ENCODE assay signal across 25 cellular contexts in genomic region chr1:47663286-47663685, GRCh38.
A peak's percentile ranks its signal among the peaks of the same experiment; 100 is the strongest.
DNase-seq lines count a peak whose midpoint lies in the region; ATAC-seq, FAIRE-seq and TF ChIP-seq lines count a peak whose summit lies in the region.
"Had no signal": no experiment of that assay in that cellular context is flagged by ENCODE, and none has a peak within 500 bp of the region (broad histone marks: within the 10 kb centered on the region; RNA-seq: fewer than 3 reads in every experiment).

No MANE protein-coding gene starts in this region.

- no peaks in the 10 kb centered on the region for H3K9me2 ChIP-seq in Karpas-422 (replicated peaks; ENCODE audit: insufficient read depth, low read length)

- FAIRE-seq in GM12878 (lab: Jason Lieb, UNC): no peak
- FAIRE-seq: islet of Langerhans had no signal

- H3K9me3 Mint-ChIP-seq in activated CD4-positive, alpha-beta T cell treated with anti-CD3 and anti-CD28 coated beads for 36 hours (ENCODE audit: low read depth): no peaks in the 10 kb centered on the region
- H3K9me3 Mint-ChIP-seq: activated CD4-positive, alpha-beta T cell treated with anti-CD3 and anti-CD28 coated beads, Interleukin-2, amount 10 ng/mL, durations not matched to agents 7 days and 5 days; type B pancreatic cell had no signal

- H4K20me1 ChIP-seq in Karpas-422 (ENCODE audit: insufficient read depth, low read depth, low read length) (no peaks in the 10 kb centered on the region), GM12878 (ENCODE audit: control insufficient read depth, insufficient read depth) (no peaks in the 10 kb centered on the region)

- H3K79me2 ChIP-seq in Karpas-422 (ENCODE audit: low read length): no peaks in the 10 kb centered on the region
- H3K79me2 ChIP-seq in GM12878 (ENCODE audit: control insufficient read depth, insufficient read depth, low read length): no peaks in the 10 kb centered on the region
- H3K79me2 ChIP-seq: hepatocyte had no signal

- ATAC-seq in activated CD4-positive, alpha-beta T cell treated with anti-CD3 and anti-CD28 coated beads for 36 hours: peak; percentile 33
- ATAC-seq in GM12878: no peak
- ATAC-seq: lower lobe of right lung had no signal

- CTCF ChIA-PET in activated CD4-positive, alpha-beta T cell treated with anti-CD3 and anti-CD28 coated beads for 36 hours (lab: Charles Lee): interaction anchor here (0.7 to 1.2 kb wide), 3 partner anchors 9 to 63 kb away, joined by 3 read pairs; no protein-coding TSS in a partner anchor
- CTCF ChIA-PET in GM12878 (lab: Yijun Ruan, JAX): no interaction called here

- peak overlapping the region; percentile 59 for H3K4me2 ChIP-seq in Karpas-422 (ENCODE audit: low read depth, low read length, poor library complexity, severe bottlenecking)
- H3K4me2 ChIP-seq in GM12878 (ENCODE audit: control insufficient read depth, insufficient read depth): no peak overlapping the region
- H3K4me2 ChIP-seq: hepatocyte had no signal

- SMC1A ChIA-PET in GM12878 (lab: Charles Lee; ENCODE audit: uncharacterized antibody, unreplicated experiment): interaction anchor here (1.0 kb wide), 1 partner anchor 13 kb away, joined by 3 read pairs; no protein-coding TSS in a partner anchor

- H3K27ac ChIP-seq in Karpas-422 (ENCODE audit: low read length) (peak overlapping the region; percentile 76), GM12878 (ENCODE audit: control insufficient read depth, insufficient read depth) (no peak overlapping the region), spleen (no peak overlapping the region)
- H3K27ac ChIP-seq: epithelial cell of prostate, hepatocyte, lower lobe of right lung, prostate gland, SJCRH30 had no signal

- no peaks in the 10 kb centered on the region for H3K36me3 Mint-ChIP-seq in activated CD4-positive, alpha-beta T cell treated with anti-CD3 and anti-CD28 coated beads for 36 hours (ENCODE audit: low read depth)
- H3K36me3 Mint-ChIP-seq: type B pancreatic cell had no signal

- no peak overlapping the region for H3K27ac Mint-ChIP-seq in activated CD4-positive, alpha-beta T cell treated with anti-CD3 and anti-CD28 coated beads for 36 hours
- H3K27ac Mint-ChIP-seq: activated CD4-positive, alpha-beta T cell treated with anti-CD3 and anti-CD28 coated beads, Interleukin-2, amount 10 ng/mL, durations not matched to agents 7 days and 5 days; type B pancreatic cell had no signal

- H3K4me3 ChIP-seq in Karpas-422 (ENCODE audit: low read length): no peak overlapping the region; the same call in 1 of the 2 replicates
- H3K4me3 ChIP-seq in GM12878: no peak overlapping the region
- H3K4me3 ChIP-seq in spleen: no peak overlapping the region
- H3K4me3 ChIP-seq: hepatocyte, lower lobe of right lung, prostate gland, SJCRH30 had no signal

- RAD21 ChIA-PET in GM12878 (lab: Charles Lee; ENCODE audit: unreplicated experiment): no interaction called here

- no peaks in the 10 kb centered on the region for H3K9me3 ChIP-seq in Karpas-422 (ENCODE audit: low read length)
- H3K9me3 ChIP-seq in GM12878 (replicated peaks; ENCODE audit: control insufficient read depth, insufficient read depth, low read length): no peaks in the 10 kb centered on the region; the same call in 2 of the 3 replicates
- no peaks in the 10 kb centered on the region for H3K9me3 ChIP-seq in spleen
- H3K9me3 ChIP-seq: lower lobe of right lung, prostate gland had no signal

- H3K4me3 Mint-ChIP-seq in activated CD4-positive, alpha-beta T cell treated with anti-CD3 and anti-CD28 coated beads for 36 hours: no peak overlapping the region
- H3K4me3 Mint-ChIP-seq: activated CD4-positive, alpha-beta T cell treated with anti-CD3 and anti-CD28 coated beads, Interleukin-2, amount 10 ng/mL, durations not matched to agents 7 days and 5 days; type B pancreatic cell had no signal

- H3K36me3 ChIP-seq in Karpas-422 (ENCODE audit: insufficient read depth, low read length) (no peaks in the 10 kb centered on the region), GM12878 (ENCODE audit: control insufficient read depth in 2 of 2, insufficient read depth in 2 of 2, low read length in 1 of 2) (no peaks in the 10 kb centered on the region), spleen (no peaks in the 10 kb centered on the region)
- H3K36me3 ChIP-seq: lower lobe of right lung, prostate gland, SJCRH30 had no signal

- TF ChIP-seq POLR2A in GM12878 (IDR thresholded peaks at IDR 0.05; ENCODE audit: low read depth, low read length) (no peak), spleen (IDR thresholded peaks at IDR 0.05) (no peak)

- peaks cover 6% of the 10 kb centered on the region for H3K27me3 Mint-ChIP-seq in activated CD4-positive, alpha-beta T cell treated with anti-CD3 and anti-CD28 coated beads for 36 hours
- H3K27me3 Mint-ChIP-seq: activated CD4-positive, alpha-beta T cell treated with anti-CD3 and anti-CD28 coated beads, Interleukin-2, amount 10 ng/mL, durations not matched to agents 7 days and 5 days had no signal

- H2AFZ ChIP-seq in Karpas-422 (ENCODE audit: low read length) (peak overlapping the region; percentile 16; the same call in 1 of the 2 replicates), GM12878 (ENCODE audit: control insufficient read depth, low read depth, low read length) (no peak overlapping the region)
- H2AFZ ChIP-seq: hepatocyte had no signal

- TF ChIP-seq CTCF in GM12878 (IDR thresholded peaks at IDR 0.05 in 2 of 3, conservative IDR thresholded peaks at IDR 0.05 in 1 of 3; ENCODE audit: control insufficient read depth in 2 of 3, extremely low read depth in 1 of 3, insufficient read depth in 1 of 3, low read depth in 3 of 3, low read length in 3 of 3) (no peak), spleen (IDR thresholded peaks at IDR 0.05 in 8 of 11, conservative IDR thresholded peaks at IDR 0.05 in 3 of 11) (no peak)

- H3K4me1 ChIP-seq in Karpas-422 (ENCODE audit: low read length): peaks cover 60% of the 10 kb centered on the region
- H3K4me1 ChIP-seq in GM12878 (ENCODE audit: control insufficient read depth, insufficient read depth, low read length): no peaks in the 10 kb centered on the region
- no peaks in the 10 kb centered on the region for H3K4me1 ChIP-seq in spleen
- H3K4me1 ChIP-seq: lower lobe of right lung, prostate gland, SJCRH30 had no signal

- no peak for TF ChIP-seq RAD21 in GM12878 (IDR thresholded peaks at IDR 0.05; ENCODE audit: insufficient read depth, low read depth, low read length)

- no peaks in the 10 kb centered on the region for H3K4me1 Mint-ChIP-seq in activated CD4-positive, alpha-beta T cell treated with anti-CD3 and anti-CD28 coated beads for 36 hours

- H3K27me3 ChIP-seq in Karpas-422 (ENCODE audit: low read length): no peaks in the 10 kb centered on the region
- no peaks in the 10 kb centered on the region; a peak in 2 of 4 replicates for H3K27me3 ChIP-seq in GM12878 (replicated peaks in 1 of 2; ENCODE audit: control insufficient read depth in 2 of 2, insufficient read depth in 2 of 2, low read length in 1 of 2)
- H3K27me3 ChIP-seq in spleen (replicated peaks in 1 of 7): peaks cover 0 to 6% (median 0%) of the 10 kb centered on the region in 7 donors
- H3K27me3 ChIP-seq: SJCRH30 had no signal

- H3K9ac ChIP-seq in Karpas-422 (ENCODE audit: low read length): peak overlapping the region; percentile 42
- H3K9ac ChIP-seq in GM12878 (ENCODE audit: control insufficient read depth, insufficient read depth, low read length): no peak overlapping the region

- no peak for TF ChIP-seq EP300 in GM12878 (IDR thresholded peaks at IDR 0.05; ENCODE audit: borderline replicate concordance in 1 of 2, control insufficient read depth in 1 of 2, low read depth in 2 of 2, low read length in 2 of 2)

- 9% methylated on average over 6 of the region's 6 CpGs for WGBS in GM12878 (ENCODE audit: insufficient coverage, insufficient replicate concordance, low lambda C conversion rate, missing lambda C conversion rate)
- WGBS in spleen, 5 donors: 42 to 58% (median 44%) methylated on average over 6 of the region's 6 CpGs

- intact Hi-C loops in activated CD4-positive, alpha-beta T cell treated with anti-CD3 and anti-CD28 coated beads for 36 hours (cut with DNase I, micrococcal nuclease): no loop called here
- intact Hi-C loops in GM12878 (cut with micrococcal nuclease; ENCODE audit: unreplicated experiment) (no loop called here), spleen (cut with DNase I; ENCODE audit: low total_unique reads) (no loop called here)

- POLR2A ChIA-PET in activated CD4-positive, alpha-beta T cell treated with anti-CD3 and anti-CD28 coated beads for 36 hours (lab: Charles Lee): no interaction called here
- POLR2A ChIA-PET in GM12878 (lab: Charles Lee): no interaction called here

- in situ Hi-C loops in GM12878 (cut with MboI): no loop called here

- BruUV-seq in GM12878 (replicated peaks; lab: Mats Ljungman, UMichigan): no TSS peak

- no peak for DNase-seq in activated CD4-positive, alpha-beta T cell treated with anti-CD3 and anti-CD28 coated beads for 36 hours
- DNase-seq in activated CD4-positive, alpha-beta T cell treated with anti-CD3 and anti-CD28 coated beads, Interleukin-2, amount 50 U/mL, for 48 hours: no peak
- DNase-seq in Karpas-422: peak; percentile 67
- no peak for DNase-seq in GM12878 (ENCODE audit: low read depth, low spot score)
- peak; percentile 13 for DNase-seq in spleen
- no peak for DNase-seq in amniotic stem cell (lab: John Stamatoyannopoulos, UW)
- DNase-seq in DMS53 (lab: John Stamatoyannopoulos, UW): no peak
- no peak for DNase-seq in retina
- DNase-seq: 8988T; activated CD4-positive, alpha-beta T cell treated with anti-CD3 and anti-CD28 coated beads, Interleukin-2, amount 10 ng/mL, durations not matched to agents 7 days and 5 days; activated naive CD4-positive, alpha-beta T cell treated with Interleukin-2 at 50 U/mL for 16 hours; central memory CD4-positive, alpha-beta T cell; dermis blood vessel endothelial cell; DND-41; lower lobe of right lung; NCI-H1105 treated with DMSO at 0.1 percent for 48 hours; NCI-H2081; NCI-H446; SJCRH30; stimulated activated naive CD4-positive, alpha-beta T cell treated with Interleukin-2 at 50 U/mL for 16 hours had no signal

TF ChIP-seq in GM12878, 131 proteins besides CTCF, POLR2A, EP300 and RAD21:
- TF ChIP-seq MEF2B (IDR thresholded peaks at IDR 0.05; ENCODE audit: partially characterized antibody, poor library complexity, severe bottlenecking) (no peak), RUNX3 (IDR thresholded peaks at IDR 0.05; ENCODE audit: low read length) (0 out of 2 replicates have a peak, but pooled peaks have one; percentile 6)

Comparison
In these comparisons a context has a peak if more than half of its experiments do, and no peak if none do; other contexts are left out.
1. DNase-seq: peak in Karpas-422 (single experiment) and spleen (single experiment); none in activated CD4-positive, alpha-beta T cell treated with anti-CD3 and anti-CD28 coated beads for 36 hours (single experiment), activated CD4-positive, alpha-beta T cell treated with anti-CD3 and anti-CD28 coated beads, Interleukin-2, amount 50 U/mL, for 48 hours (0 of 2), GM12878 (single experiment), amniotic stem cell (single experiment), DMS53 (single experiment) and retina (single experiment).